Comparison of ENCODE assay signal across 29 cellular contexts in the genomic region with DNA sequence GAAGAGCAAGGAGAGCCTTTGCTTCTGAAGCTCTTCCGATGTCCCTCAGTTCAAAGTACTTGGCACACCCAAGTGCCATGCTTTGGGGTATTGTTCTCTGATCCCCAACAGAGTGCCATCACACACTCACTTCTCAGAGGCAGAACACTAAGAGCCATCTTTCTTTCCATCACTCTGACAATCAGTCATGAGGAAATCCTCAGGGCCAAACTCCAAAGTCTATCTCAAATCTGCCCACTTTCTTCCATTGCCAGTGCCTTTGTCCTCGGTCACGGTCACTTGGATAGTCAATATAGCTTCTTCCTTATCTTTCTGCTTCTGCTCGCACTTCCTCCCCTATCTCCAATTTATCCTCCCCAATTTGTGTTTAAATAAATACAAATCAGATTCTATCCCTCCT.
"Had no signal": no experiment of that assay in that cellular context is flagged by ENCODE, and none has a peak within 500 bp of the region (broad histone marks: within the 10 kb centered on the region; RNA-seq: fewer than 3 reads in every experiment).

No MANE protein-coding gene starts in this region.

- H3K27me3 ChIP-seq: right atrium auricular region, right lobe of liver, testis, uterus had no signal

- FAIRE-seq: pancreas had no signal

- H3K9me3 ChIP-seq: pancreas, prostate gland, right lobe of liver, testis, uterus had no signal

- H3K4me1 ChIP-seq: pancreas, prostate gland, right atrium auricular region, right lobe of liver, sigmoid colon, spleen, suprapubic skin, testis, tibial artery, upper lobe of right lung, uterus had no signal

- H3K27ac ChIP-seq: neural progenitor cell, pancreas, prostate gland, right atrium auricular region, right lobe of liver, sigmoid colon, spleen, suprapubic skin, testis, tibial artery, transverse colon, upper lobe of right lung, uterus had no signal

- DNase-seq: naive thymus-derived CD4-positive, alpha-beta T cell; natural killer cell; pancreas; retina; right lobe of liver; sigmoid colon; spleen; stimulated activated CD4-positive, alpha-beta T cell treated with anti-CD3 and anti-CD28 coated beads, Interleukin-12 subunit alpha, Interleukin-12 subunit beta, amount 100 ng/mL, for 4 hours; stimulated activated CD4-positive, alpha-beta T cell treated with anti-CD3 and anti-CD28 coated beads, Interleukin-1b, Interleukin-23, amount 100 ng/mL, for 48 hours; stimulated activated CD4-positive, alpha-beta T cell treated with anti-CD3 and anti-CD28 coated beads, Interleukin-4, amount 100 ng/mL, for 1 hour; stimulated activated CD4-positive, alpha-beta T cell treated with anti-CD3 and anti-CD28 coated beads, Interleukin-4, amount 100 ng/mL, for 4 hours; stimulated activated CD8-positive, alpha-beta memory T cell treated with anti-CD3 and anti-CD28 coated beads, Interleukin-4, amount 100 ng/mL, for 48 hours; stimulated activated naive CD4-positive, alpha-beta T cell; stimulated activated naive CD8-positive, alpha-beta T cell treated with anti-CD3 and anti-CD28 coated beads, Interleukin-15, amount 100 ng/mL, for 72 hours; stimulated activated naive CD8-positive, alpha-beta T cell treated with anti-CD3 and anti-CD28 coated beads, Interleukin-15, Interleukin-2, amounts not matched to agents 100 U/mL and 50 U/mL, for 24 hours; substantia nigra; testis; tibial artery; transverse colon; upper lobe of right lung; uterus had no signal

- H3K27ac Mint-ChIP-seq: natural killer cell; nephron; neural progenitor cell; stimulated activated memory B cell treated with anti-CD40 and anti-IgM and Interleukin-4, amounts not matched to agents 10 μg/mL and 1 μg/mL and 100 μg/mL, for 72 hours; stimulated activated naive CD8-positive, alpha-beta T cell treated with anti-CD3 and anti-CD28 coated beads, Interleukin-15, amount 100 ng/mL, for 72 hours; type B pancreatic cell had no signal

- H3K4me3 ChIP-seq: neural progenitor cell, pancreas, prostate gland, right atrium auricular region, right lobe of liver, sigmoid colon, smooth muscle cell, spleen, suprapubic skin, testis, tibial artery, transverse colon, upper lobe of right lung, uterus had no signal

- H3K4me2 ChIP-seq: neural progenitor cell, smooth muscle cell had no signal

- H3K36me3 ChIP-seq: neural progenitor cell, pancreas, prostate gland, right atrium auricular region, right lobe of liver, sigmoid colon, spleen, suprapubic skin, tibial artery, transverse colon, upper lobe of right lung, uterus had no signal

- H2AFZ ChIP-seq: neural progenitor cell had no signal

- H3K9ac ChIP-seq: neural progenitor cell had no signal

- ATAC-seq: naive thymus-derived CD4-positive, alpha-beta T cell; natural killer cell; pancreas; right lobe of liver; stimulated activated memory B cell treated with anti-CD40 and anti-IgM and Interleukin-4, amounts not matched to agents 10 μg/mL and 1 μg/mL and 100 μg/mL, for 72 hours; stimulated activated naive CD8-positive, alpha-beta T cell treated with anti-CD3 and anti-CD28 coated beads, Interleukin-15, amount 100 ng/mL, for 72 hours; stimulated activated naive CD8-positive, alpha-beta T cell treated with anti-CD3 and anti-CD28 coated beads, Interleukin-15, Interleukin-2, amounts not matched to agents 100 U/mL and 50 U/mL, for 24 hours; upper lobe of right lung had no signal

- H3K4me1 Mint-ChIP-seq: natural killer cell; stimulated activated naive CD8-positive, alpha-beta T cell treated with anti-CD3 and anti-CD28 coated beads, Interleukin-15, amount 100 ng/mL, for 72 hours had no signal

- H3K36me3 Mint-ChIP-seq: neural progenitor cell, type B pancreatic cell had no signal

- H3K4me3 Mint-ChIP-seq: naive thymus-derived CD4-positive, alpha-beta T cell; natural killer cell; nephron; neural progenitor cell; stimulated activated memory B cell treated with anti-CD40 and anti-IgM and Interleukin-4, amounts not matched to agents 10 μg/mL and 1 μg/mL and 100 μg/mL, for 72 hours; stimulated activated naive CD8-positive, alpha-beta T cell treated with anti-CD3 and anti-CD28 coated beads, Interleukin-15, amount 100 ng/mL, for 72 hours; type B pancreatic cell had no signal
